ENCODE assay signal across 8 cellular contexts in the genomic region with DNA sequence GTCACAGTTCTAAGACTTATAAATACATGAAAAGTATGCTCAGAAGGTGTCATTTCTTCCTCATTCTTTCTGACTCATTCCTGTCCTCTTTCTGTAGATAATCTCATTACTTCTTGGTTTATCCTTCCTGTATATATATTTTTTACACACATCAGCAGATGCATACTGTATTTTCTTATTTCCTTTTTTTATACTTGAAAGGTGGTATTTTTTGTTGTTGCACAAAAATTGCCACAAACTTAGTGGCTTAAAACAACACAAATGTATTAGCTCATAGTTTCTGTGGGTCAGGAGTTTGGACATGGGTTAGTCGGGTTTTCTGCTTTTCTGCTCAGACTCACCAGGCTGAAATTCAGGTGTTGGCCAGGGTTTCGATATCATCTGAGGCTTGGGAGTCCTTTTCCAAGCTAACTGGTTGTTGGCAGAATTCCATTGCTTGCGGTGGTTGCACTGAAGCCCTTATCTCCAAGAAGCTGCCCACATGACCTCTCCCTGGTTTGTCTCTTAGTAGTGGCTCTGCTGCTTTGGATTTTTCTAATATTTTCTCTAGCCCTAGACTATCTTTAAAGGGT.
DNase-seq lines count a peak whose midpoint lies in the region; ATAC-seq and TF ChIP-seq lines count a peak whose summit lies in the region.

No MANE protein-coding gene starts in this region.

- intact Hi-C loops in left lung (cut with DNase I), result no loop called here

- H3K4me1 ChIP-seq in left lung, result peaks cover 0 to 50% of the 10 kb centered on the region in 2 donors

- no peaks in the 10 kb centered on the region for H3K4me1 Mint-ChIP-seq in immature natural killer cell

- no peaks in the 10 kb centered on the region for H3K36me3 Mint-ChIP-seq in immature natural killer cell

- peak overlapping the region; percentile 15 to 39 for H3K27ac ChIP-seq in left lung

- H3K27me3 Mint-ChIP-seq in immature natural killer cell (ENCODE audit: low read depth in 3 of 3), result peaks cover 5 to 13% (median 7%) of the 10 kb centered on the region in 3 donors

- no peaks in the 10 kb centered on the region for H3K9me3 Mint-ChIP-seq in immature natural killer cell

- no peaks in the 10 kb centered on the region for H3K36me3 ChIP-seq in left lung

- TF ChIP-seq CTCF in GM12865 (IDR thresholded peaks at IDR 0.05; ENCODE audit: insufficient read depth, low read depth, low read length, missing control alignments) (no peak), left lung (IDR thresholded peaks at IDR 0.05) (no peak)

- H3K4me3 ChIP-seq in GM12865 (ENCODE audit: low read depth, low read length) (no peak overlapping the region), left lung (no peak overlapping the region)

- DNase-seq in GM12865 (ENCODE audit: low read depth), result peak; percentile 50
- DNase-seq in RPMI7951 (ENCODE audit: low read depth), result peak; percentile 95
- DNase-seq in left lung, result peak in 1 of 2 donors; percentile 56
- DNase-seq in DMS114 treated with DMSO at 0.1 percent for 48 hours (lab: John Stamatoyannopoulos, UW; ENCODE audit: unreplicated experiment), result no peak
- DNase-seq in NCI-H345 treated with DMSO at 0.1 percent for 48 hours (lab: John Stamatoyannopoulos, UW; ENCODE audit: unreplicated experiment), result no peak
- DNase-seq in immature natural killer cell, result no peak
- DNase-seq in NCI-H1048 (lab: John Stamatoyannopoulos, UW), result no peak

- no peak overlapping the region for H3K27ac Mint-ChIP-seq in immature natural killer cell

- no peaks in the 10 kb centered on the region for H3K27me3 ChIP-seq in left lung

- H3K4me3 Mint-ChIP-seq in immature natural killer cell, result no peak overlapping the region

- ATAC-seq in HG02798 (IDR thresholded peaks at IDR 0.05; ENCODE audit: poor library complexity, unreplicated experiment) (peak; percentile 51), left lung (peak; percentile 63)

- H3K9me3 ChIP-seq in left lung, result no peaks in the 10 kb centered on the region

Comparison
In these comparisons a context has a peak if more than half of its experiments do, and no peak if none do; other contexts are left out.
1. DNase-seq: peak in GM12865 (single experiment) and RPMI7951 (single experiment); none in DMS114 treated with DMSO at 0.1 percent for 48 hours (single experiment), NCI-H345 treated with DMSO at 0.1 percent for 48 hours (single experiment), immature natural killer cell (0 of 3) and NCI-H1048 (single experiment).